ENCODE assay signal across 1 cellular context in genomic region chr6:106315765-106316375, GRCh38.
A peak's percentile ranks its signal among the peaks of the same experiment; 100 is the strongest.
TF ChIP-seq lines count a peak whose summit lies in the region.

No MANE protein-coding gene starts in this region.

TF ChIP-seq in K562, 482 proteins besides CTCF, POLR2A, EP300 and RAD21 (continued from another document and continues in another):
- TF ChIP-seq CHAMP1 (IDR thresholded peaks at IDR 0.05) (0 out of 2 replicates have a peak, but pooled peaks have one; percentile 19), ELK3 (CRISPR knock-in tag; IDR thresholded peaks at IDR 0.05) (no peak), TEAD4 (IDR thresholded peaks at IDR 0.05; ENCODE audit: low read length) (peak; percentile 73; the same call in 1 of the 2 replicates), TEAD4 (CRISPR knock-in tag; IDR thresholded peaks at IDR 0.05; ENCODE audit: borderline replicate concordance) (no peak), ZNF277 (CRISPR knock-in tag; IDR thresholded peaks at IDR 0.05; ENCODE audit: borderline replicate concordance) (no peak), POLR2AphosphoS5 (IDR thresholded peaks at IDR 0.05; ENCODE audit: control insufficient read depth, insufficient read depth, low read depth, low read length) (peak; percentile 41; the same call in 1 of the 2 replicates), FOXP4 (CRISPR knock-in tag; IDR thresholded peaks at IDR 0.05; ENCODE audit: borderline replicate concordance) (no peak), ZNF644 (tag; IDR thresholded peaks at IDR 0.05; ENCODE audit: low read depth) (0 out of 2 replicates have a peak, but pooled peaks have one; percentile 49), ZNF512 (tag; IDR thresholded peaks at IDR 0.05) (no peak), ZNF592 (IDR thresholded peaks at IDR 0.05) (peak; percentile 41; the same call in 1 of the 2 replicates), RBM14 (IDR thresholded peaks at IDR 0.05; ENCODE audit: borderline replicate concordance, insufficient read depth, low read depth, low read length) (no peak), RCOR1 (IDR thresholded peaks at IDR 0.05; ENCODE audit: borderline replicate concordance in 1 of 2, low read depth in 2 of 2, low read length in 2 of 2) (peak in 1 of 2 experiments; percentile 83; a peak in 2 of 4 replicates), RFX1 (IDR thresholded peaks at IDR 0.05) (no peak), ZNF174 (CRISPR knock-in tag; IDR thresholded peaks at IDR 0.05) (no peak), MEF2D (tag; conservative IDR thresholded peaks at IDR 0.05; ENCODE audit: low read depth) (no peak), MEIS2 (IDR thresholded peaks at IDR 0.05; ENCODE audit: partially characterized antibody) (peak; percentile 96), MLLT1 (IDR thresholded peaks at IDR 0.05) (peak in 1 of 2 experiments; percentile 77; a peak in 1 of 4 replicates), CHD2 (IDR thresholded peaks at IDR 0.05; ENCODE audit: low read depth, low read length) (no peak), ZC3H11A (IDR thresholded peaks at IDR 0.05; ENCODE audit: low read depth, low read length) (no peak), SMARCE1 (IDR thresholded peaks at IDR 0.05) (peak; percentile 78; the same call in 1 of the 2 replicates), ESRRA (IDR thresholded peaks at IDR 0.05; ENCODE audit: borderline replicate concordance, low read depth) (peak; percentile 85; the same call in 1 of the 2 replicates), CHD1 (IDR thresholded peaks at IDR 0.05; ENCODE audit: low read length) (no peak), MIER1 (IDR thresholded peaks at IDR 0.05; ENCODE audit: low read depth) (no peak), POLR2B (IDR thresholded peaks at IDR 0.05; ENCODE audit: low read depth, partially characterized antibody) (no peak), CCNT2 (IDR thresholded peaks at IDR 0.05; ENCODE audit: borderline replicate concordance, extremely low read depth, insufficient read length, low read depth, low read length) (peak; percentile 41), C11orf30 (IDR thresholded peaks at IDR 0.05; ENCODE audit: low read depth) (peak; percentile 15; the same call in 1 of the 2 replicates), TAF9B (IDR thresholded peaks at IDR 0.05; ENCODE audit: partially characterized antibody) (no peak)
- TF ChIP-seq, protein P1, sequence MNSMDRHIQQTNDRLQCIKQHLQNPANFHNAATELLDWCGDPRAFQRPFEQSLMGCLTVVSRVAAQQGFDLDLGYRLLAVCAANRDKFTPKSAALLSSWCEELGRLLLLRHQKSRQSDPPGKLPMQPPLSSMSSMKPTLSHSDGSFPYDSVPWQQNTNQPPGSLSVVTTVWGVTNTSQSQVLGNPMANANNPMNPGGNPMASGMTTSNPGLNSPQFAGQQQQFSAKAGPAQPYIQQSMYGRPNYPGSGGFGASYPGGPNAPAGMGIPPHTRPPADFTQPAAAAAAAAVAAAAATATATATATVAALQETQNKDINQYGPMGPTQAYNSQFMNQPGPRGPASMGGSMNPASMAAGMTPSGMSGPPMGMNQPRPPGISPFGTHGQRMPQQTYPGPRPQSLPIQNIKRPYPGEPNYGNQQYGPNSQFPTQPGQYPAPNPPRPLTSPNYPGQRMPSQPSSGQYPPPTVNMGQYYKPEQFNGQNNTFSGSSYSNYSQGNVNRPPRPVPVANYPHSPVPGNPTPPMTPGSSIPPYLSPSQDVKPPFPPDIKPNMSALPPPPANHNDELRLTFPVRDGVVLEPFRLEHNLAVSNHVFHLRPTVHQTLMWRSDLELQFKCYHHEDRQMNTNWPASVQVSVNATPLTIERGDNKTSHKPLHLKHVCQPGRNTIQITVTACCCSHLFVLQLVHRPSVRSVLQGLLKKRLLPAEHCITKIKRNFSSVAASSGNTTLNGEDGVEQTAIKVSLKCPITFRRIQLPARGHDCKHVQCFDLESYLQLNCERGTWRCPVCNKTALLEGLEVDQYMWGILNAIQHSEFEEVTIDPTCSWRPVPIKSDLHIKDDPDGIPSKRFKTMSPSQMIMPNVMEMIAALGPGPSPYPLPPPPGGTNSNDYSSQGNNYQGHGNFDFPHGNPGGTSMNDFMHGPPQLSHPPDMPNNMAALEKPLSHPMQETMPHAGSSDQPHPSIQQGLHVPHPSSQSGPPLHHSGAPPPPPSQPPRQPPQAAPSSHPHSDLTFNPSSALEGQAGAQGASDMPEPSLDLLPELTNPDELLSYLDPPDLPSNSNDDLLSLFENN (IDR thresholded peaks at IDR 0.05; ENCODE audit: low read depth in 2 of 2, low read length in 2 of 2), result no peak
- TF ChIP-seq, protein P2, sequence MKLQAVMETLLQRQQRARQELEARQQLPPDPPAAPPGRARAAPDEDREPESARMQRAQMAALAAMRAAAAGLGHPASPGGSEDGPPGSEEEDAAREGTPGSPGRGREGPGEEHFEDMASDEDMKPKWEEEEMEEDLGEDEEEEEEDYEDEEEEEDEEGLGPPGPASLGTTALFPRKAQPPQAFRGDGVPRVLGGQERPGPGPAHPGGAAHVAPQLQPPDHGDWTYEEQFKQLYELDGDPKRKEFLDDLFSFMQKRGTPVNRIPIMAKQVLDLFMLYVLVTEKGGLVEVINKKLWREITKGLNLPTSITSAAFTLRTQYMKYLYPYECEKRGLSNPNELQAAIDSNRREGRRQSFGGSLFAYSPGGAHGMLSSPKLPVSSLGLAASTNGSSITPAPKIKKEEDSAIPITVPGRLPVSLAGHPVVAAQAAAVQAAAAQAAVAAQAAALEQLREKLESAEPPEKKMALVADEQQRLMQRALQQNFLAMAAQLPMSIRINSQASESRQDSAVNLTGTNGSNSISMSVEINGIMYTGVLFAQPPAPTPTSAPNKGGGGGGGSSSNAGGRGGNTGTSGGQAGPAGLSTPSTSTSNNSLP (IDR thresholded peaks at IDR 0.05; ENCODE audit: borderline replicate concordance, low read depth, low read length), result no peak
- TF ChIP-seq, protein P3, sequence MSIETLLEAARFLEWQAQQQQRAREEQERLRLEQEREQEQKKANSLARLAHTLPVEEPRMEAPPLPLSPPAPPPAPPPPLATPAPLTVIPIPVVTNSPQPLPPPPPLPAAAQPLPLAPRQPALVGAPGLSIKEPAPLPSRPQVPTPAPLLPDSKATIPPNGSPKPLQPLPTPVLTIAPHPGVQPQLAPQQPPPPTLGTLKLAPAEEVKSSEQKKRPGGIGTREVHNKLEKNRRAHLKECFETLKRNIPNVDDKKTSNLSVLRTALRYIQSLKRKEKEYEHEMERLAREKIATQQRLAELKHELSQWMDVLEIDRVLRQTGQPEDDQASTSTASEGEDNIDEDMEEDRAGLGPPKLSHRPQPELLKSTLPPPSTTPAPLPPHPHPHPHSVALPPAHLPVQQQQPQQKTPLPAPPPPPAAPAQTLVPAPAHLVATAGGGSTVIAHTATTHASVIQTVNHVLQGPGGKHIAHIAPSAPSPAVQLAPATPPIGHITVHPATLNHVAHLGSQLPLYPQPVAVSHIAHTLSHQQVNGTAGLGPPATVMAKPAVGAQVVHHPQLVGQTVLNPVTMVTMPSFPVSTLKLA (conservative IDR thresholded peaks at IDR 0.05), result 0 out of 4 replicates have a peak, but pooled peaks of 1 of the 2 experiments have one; percentile 39
